ENCODE assay signal across 21 cellular contexts in genomic region chr3:62872318-62872717, GRCh38. TPM values are rescaled to one million over a fixed set of nuclear protein-coding genes. Genes with fewer than 3 reads are reported as not detected.
A peak's percentile ranks its signal among the peaks of the same experiment; 100 is the strongest.
DNase-seq lines count a peak whose midpoint lies in the region; ATAC-seq, FAIRE-seq and TF ChIP-seq lines count a peak whose summit lies in the region.
"Had no signal": no experiment of that assay in that cellular context is flagged by ENCODE, and none has a peak within 500 bp of the region (broad histone marks: within the 10 kb centered on the region; RNA-seq: fewer than 3 reads in every experiment).

No MANE protein-coding gene starts in this region.

- H3K79me2 ChIP-seq in astrocyte (ENCODE audit: insufficient read depth, low read length): no peaks in the 10 kb centered on the region

- H4K20me1 ChIP-seq in astrocyte (ENCODE audit: insufficient read depth, low read length): no peaks in the 10 kb centered on the region

- ATAC-seq in left ventricle myocardium superior: peak; percentile 51
- ATAC-seq: PC-3 had no signal

- H3K4me1 ChIP-seq in astrocyte (ENCODE audit: insufficient read depth, low read length): peaks cover 20% of the 10 kb centered on the region
- H3K4me1 ChIP-seq: Caco-2 had no signal

- no peaks in the 10 kb centered on the region for H3K36me3 ChIP-seq in astrocyte (ENCODE audit: insufficient read depth, low read length)

- H3K9ac ChIP-seq in astrocyte (ENCODE audit: low read length): no peak overlapping the region

- H3K27me3 ChIP-seq in astrocyte (ENCODE audit: insufficient read depth, low read length): peaks cover 6% of the 10 kb centered on the region

- intact Hi-C loops in left ventricle myocardium superior (cut with micrococcal nuclease): no loop called here

- H3K27ac ChIP-seq in astrocyte (ENCODE audit: low read depth, low read length): no peak overlapping the region
- H3K27ac ChIP-seq: 22Rv1 had no signal

- H3K4me3 Mint-ChIP-seq in astrocyte (ENCODE audit: unreplicated experiment): no peak overlapping the region
- H3K4me3 Mint-ChIP-seq in progenitor cell of endocrine pancreas (ENCODE audit: low read depth): peak overlapping the region; percentile 92
- H3K4me3 Mint-ChIP-seq: B cell; CD4-positive, alpha-beta T cell had no signal

- H3K27ac Mint-ChIP-seq in astrocyte (ENCODE audit: unreplicated experiment) (no peak overlapping the region), progenitor cell of endocrine pancreas (peak overlapping the region; percentile 90)
- H3K27ac Mint-ChIP-seq: B cell; CD4-positive, alpha-beta T cell had no signal

- H3K9me3 ChIP-seq in astrocyte (ENCODE audit: insufficient read depth, low read depth, low read length): no peaks in the 10 kb centered on the region

- no peak for FAIRE-seq in astrocyte (lab: Jason Lieb, UNC)
- FAIRE-seq: GM12891, GM18507 had no signal

- H3K4me1 Mint-ChIP-seq in astrocyte (ENCODE audit: low read depth, unreplicated experiment) (peaks cover 19% of the 10 kb centered on the region), progenitor cell of endocrine pancreas (ENCODE audit: low read depth) (peaks cover 25% of the 10 kb centered on the region)
- H3K4me1 Mint-ChIP-seq: B cell had no signal

- H3K36me3 Mint-ChIP-seq in astrocyte (ENCODE audit: low read depth, unreplicated experiment) (no peaks in the 10 kb centered on the region), progenitor cell of endocrine pancreas (ENCODE audit: insufficient read depth) (no peaks in the 10 kb centered on the region)

- H3K27me3 Mint-ChIP-seq in astrocyte (ENCODE audit: low read depth, unreplicated experiment) (peaks cover 14% of the 10 kb centered on the region), progenitor cell of endocrine pancreas (no peaks in the 10 kb centered on the region)

- peak overlapping the region; percentile 88 for H3K4me2 ChIP-seq in astrocyte (ENCODE audit: low read length)

- peak; percentile 10 for DNase-seq in NCI-H82 (lab: John Stamatoyannopoulos, UW)
- no peak for DNase-seq in NCI-H82 treated with DMSO at 0.1 percent for 48 hours (lab: John Stamatoyannopoulos, UW; ENCODE audit: unreplicated experiment)
- no peak for DNase-seq in astrocyte (ENCODE audit: low read depth)
- no peak for DNase-seq in left ventricle myocardium superior
- no peak for DNase-seq in progenitor cell of endocrine pancreas (ENCODE audit: low spot score, unreplicated experiment)
- no peak for DNase-seq in GM10266 (ENCODE audit: extremely low spot score)
- no peak for DNase-seq in T-helper 1 cell
- DNase-seq in dedifferentiated amniotic fluid mesenchymal stem cell (ENCODE audit: extremely low spot score): no peak
- DNase-seq: Caco-2; CD4-positive, alpha-beta T cell; EL; MM.1S; NCI-H1105; NCI-H2171 treated with DMSO at 0.1 percent for 48 hours; NCI-H446 treated with DMSO at 0.1 percent for 48 hours; PC-3; RPMI8226 had no signal

- H3K4me3 ChIP-seq in astrocyte (ENCODE audit: insufficient read depth, low read depth, low read length): no peak overlapping the region

- H3K9me3 Mint-ChIP-seq in astrocyte (ENCODE audit: unreplicated experiment) (no peaks in the 10 kb centered on the region), progenitor cell of endocrine pancreas (ENCODE audit: low read depth) (no peaks in the 10 kb centered on the region)

- no peak overlapping the region for H2AFZ ChIP-seq in astrocyte (ENCODE audit: low read depth, low read length)

- TF ChIP-seq CTCF in astrocyte (IDR thresholded peaks at IDR 0.05; ENCODE audit: insufficient read depth, low read depth, low read length) (no peak), progenitor cell of endocrine pancreas (IDR thresholded peaks at IDR 0.05; ENCODE audit: unreplicated experiment) (no peak), GM10266 (IDR thresholded peaks at IDR 0.05; ENCODE audit: control insufficient read depth, insufficient read depth, low read depth, missing control alignments) (no peak)

RNA-seq across cellular contexts. Expression of gene CADPS, which starts 2.9 kb away (rescaled TPM):
- total RNA-seq in astrocyte: 5.4 and 7.1 TPM in 2 replicates
- 14.3 TPM for total RNA-seq in left ventricle myocardium superior
- total RNA-seq in progenitor cell of endocrine pancreas: 145 and 149 TPM in 2 replicates
- total RNA-seq: Caco-2; CD4-positive, alpha-beta T cell; PC-3 had no signal
